In genomic region chr14:23399136-23399535, GRCh38 we compare ENCODE assay signal across 30 cellular contexts. TPM values are rescaled to one million over a fixed set of nuclear protein-coding genes. Genes with fewer than 3 reads are reported as not detected.
"Had no signal": no experiment of that assay in that cellular context is flagged by ENCODE, and none has a peak within 500 bp of the region (broad histone marks: within the 10 kb centered on the region; RNA-seq: fewer than 3 reads in every experiment).

No MANE protein-coding gene starts in this region.

- H3K27me3 ChIP-seq: ascending aorta, Peyer's patch had no signal

- H3K9me3 ChIP-seq: ascending aorta, Peyer's patch had no signal

- H3K36me3 Mint-ChIP-seq: activated CD8-positive, alpha-beta memory T cell treated with anti-CD3 and anti-CD28 coated beads, Interleukin-2, amount 10 ng/mL, durations not matched to agents 7 days and 5 days; activated naive CD4-positive, alpha-beta T cell treated with anti-CD3 and anti-CD28 coated beads, Interleukin-2, amount 10 ng/mL, durations not matched to agents 7 days and 5 days; activated naive CD8-positive, alpha-beta T cell had no signal

- H3K27me3 Mint-ChIP-seq: activated CD4-positive, alpha-beta memory T cell treated with anti-CD3 and anti-CD28 coated beads, Interleukin-2, amount 10 ng/mL, durations not matched to agents 7 days and 5 days had no signal

- ATAC-seq: activated CD8-positive, alpha-beta memory T cell treated with anti-CD3 and anti-CD28 coated beads, Interleukin-2, amount 10 ng/mL, durations not matched to agents 7 days and 5 days; activated naive CD8-positive, alpha-beta T cell treated with anti-CD3 and anti-CD28 coated beads, Interleukin-2, amount 50 U/mL, for 24 hours; PC-3 had no signal

- H3K4me1 ChIP-seq: ascending aorta, Peyer's patch had no signal

- H3K4me3 Mint-ChIP-seq: activated CD4-positive, alpha-beta memory T cell treated with anti-CD3 and anti-CD28 coated beads, Interleukin-2, amount 10 ng/mL, durations not matched to agents 7 days and 5 days; activated CD8-positive, alpha-beta memory T cell treated with anti-CD3 and anti-CD28 coated beads, Interleukin-2, amount 10 ng/mL, durations not matched to agents 7 days and 5 days; activated naive CD4-positive, alpha-beta T cell treated with anti-CD3 and anti-CD28 coated beads, Interleukin-2, amount 10 ng/mL, durations not matched to agents 7 days and 5 days; activated naive CD8-positive, alpha-beta T cell; activated naive CD8-positive, alpha-beta T cell treated with anti-CD3 and anti-CD28 coated beads, Interleukin-2, amount 50 U/mL, for 24 hours had no signal

- DNase-seq: activated CD4-positive, alpha-beta memory T cell treated with anti-CD3 and anti-CD28 coated beads, Interleukin-2, amount 10 ng/mL, durations not matched to agents 7 days and 5 days; activated CD4-positive, alpha-beta T cell treated with anti-CD3 and anti-CD28 coated beads for 1 hour; activated CD4-positive, alpha-beta T cell treated with anti-CD3 and anti-CD28 coated beads for 48 hours; activated CD4-positive, CD25-positive, alpha-beta regulatory T cell; activated CD8-positive, alpha-beta memory T cell treated with anti-CD3 and anti-CD28 coated beads for 24 hours; activated CD8-positive, alpha-beta memory T cell treated with anti-CD3 and anti-CD28 coated beads, Interleukin-2, amount 10 ng/mL, durations not matched to agents 7 days and 5 days; activated CD8-positive, alpha-beta memory T cell treated with anti-CD3 and anti-CD28 coated beads, Interleukin-2, amount 50 U/mL, for 48 hours; activated effector memory CD4-positive, alpha-beta T cell treated with Interleukin-2 at 50 U/mL for 16 hours; activated naive CD4-positive, alpha-beta T cell treated with anti-CD3 and anti-CD28 coated beads, Interleukin-2, amount 10 ng/mL, durations not matched to agents 7 days and 5 days; activated naive CD8-positive, alpha-beta T cell treated with anti-CD3 and anti-CD28 coated beads, Interleukin-2, amount 50 U/mL, for 24 hours; activated T-cell treated with anti-CD3 and anti-CD28 coated beads, Interleukin-2, amount 50 U/mL, for 48 hours; caudate nucleus; cerebellar nuclear complex; NCI-H1105; NCI-H1417 treated with DMSO at 0.1 percent for 48 hours; NCI-H187 treated with DMSO at 0.1 percent for 48 hours; NCI-H524 treated with DMSO at 0.1 percent for 48 hours; NK-92 treated with Interleukin-12 subunit alpha and Interleukin-12 subunit beta, amount 100 ng/mL, for 24 hours; PC-3; Peyer's patch; RPMI8226; SW 1271; T1000; WERI-Rb-1 had no signal

- H3K27ac Mint-ChIP-seq: activated CD4-positive, alpha-beta memory T cell treated with anti-CD3 and anti-CD28 coated beads, Interleukin-2, amount 10 ng/mL, durations not matched to agents 7 days and 5 days; activated CD8-positive, alpha-beta memory T cell treated with anti-CD3 and anti-CD28 coated beads, Interleukin-2, amount 10 ng/mL, durations not matched to agents 7 days and 5 days; activated naive CD4-positive, alpha-beta T cell treated with anti-CD3 and anti-CD28 coated beads, Interleukin-2, amount 10 ng/mL, durations not matched to agents 7 days and 5 days; activated naive CD8-positive, alpha-beta T cell; activated naive CD8-positive, alpha-beta T cell treated with anti-CD3 and anti-CD28 coated beads, Interleukin-2, amount 50 U/mL, for 24 hours had no signal

- H3K4me1 Mint-ChIP-seq: activated CD4-positive, alpha-beta memory T cell treated with anti-CD3 and anti-CD28 coated beads, Interleukin-2, amount 10 ng/mL, durations not matched to agents 7 days and 5 days; activated CD8-positive, alpha-beta memory T cell treated with anti-CD3 and anti-CD28 coated beads, Interleukin-2, amount 10 ng/mL, durations not matched to agents 7 days and 5 days; activated naive CD4-positive, alpha-beta T cell treated with anti-CD3 and anti-CD28 coated beads, Interleukin-2, amount 10 ng/mL, durations not matched to agents 7 days and 5 days; activated naive CD8-positive, alpha-beta T cell treated with anti-CD3 and anti-CD28 coated beads, Interleukin-2, amount 50 U/mL, for 24 hours had no signal

- H3K9me3 Mint-ChIP-seq: activated CD4-positive, alpha-beta memory T cell treated with anti-CD3 and anti-CD28 coated beads, Interleukin-2, amount 10 ng/mL, durations not matched to agents 7 days and 5 days; activated naive CD4-positive, alpha-beta T cell treated with anti-CD3 and anti-CD28 coated beads, Interleukin-2, amount 10 ng/mL, durations not matched to agents 7 days and 5 days; activated naive CD8-positive, alpha-beta T cell treated with anti-CD3 and anti-CD28 coated beads, Interleukin-2, amount 50 U/mL, for 24 hours had no signal

- H3K36me3 ChIP-seq: ascending aorta, Peyer's patch, WERI-Rb-1 had no signal

- H3K4me3 ChIP-seq: ascending aorta, Peyer's patch had no signal

- H3K27ac ChIP-seq: ascending aorta, Peyer's patch, WERI-Rb-1 had no signal

RNA-seq across cellular contexts. Expression of gene MYH6, which starts 8.9 kb away (rescaled TPM):
- total RNA-seq: ascending aorta; MCF 10A; NCI-H460; PC-3; Peyer's patch; T-helper 2 cell treated with Interferon-gamma antibody and Interleukin-4, amounts not matched to agents 100 ng/mL and 5 ng/mL, for 36 hours had no signal

RNA-seq across cellular contexts. Expression of gene CMTM5, which starts 22.3 kb away (rescaled TPM):
- total RNA-seq: activated CD4-positive, alpha-beta memory T cell treated with anti-CD3 and anti-CD28 coated beads, Interleukin-2, amount 10 ng/mL, durations not matched to agents 7 days and 5 days; activated CD8-positive, alpha-beta memory T cell treated with anti-CD3 and anti-CD28 coated beads, Interleukin-2, amount 10 ng/mL, durations not matched to agents 7 days and 5 days; MCF 10A; NCI-H460; PC-3; Peyer's patch; T-helper 1 cell treated with Interleukin-12 subunit alpha and Interleukin-12 subunit beta and Interleukin-4 antibody, amounts not matched to agents 30 ng/mL and 1 ng/mL, for 36 hours; T-helper 2 cell treated with Interferon-gamma antibody and Interleukin-4, amounts not matched to agents 100 ng/mL and 5 ng/mL, for 36 hours had no signal

RNA-seq across cellular contexts. Expression of gene IL25, which starts 26.5 kb away (rescaled TPM):
- total RNA-seq: activated CD4-positive, alpha-beta memory T cell treated with anti-CD3 and anti-CD28 coated beads, Interleukin-2, amount 10 ng/mL, durations not matched to agents 7 days and 5 days; activated CD8-positive, alpha-beta memory T cell treated with anti-CD3 and anti-CD28 coated beads, Interleukin-2, amount 10 ng/mL, durations not matched to agents 7 days and 5 days; ascending aorta; MCF 10A; NCI-H460; PC-3; Peyer's patch; T-helper 1 cell treated with Interleukin-12 subunit alpha and Interleukin-12 subunit beta and Interleukin-4 antibody, amounts not matched to agents 30 ng/mL and 1 ng/mL, for 36 hours; T-helper 2 cell treated with Interferon-gamma antibody and Interleukin-4, amounts not matched to agents 100 ng/mL and 5 ng/mL, for 36 hours had no signal

RNA-seq across cellular contexts. Expression of gene EFS, which starts 34.2 kb away (rescaled TPM):
- total RNA-seq: activated CD4-positive, alpha-beta memory T cell treated with anti-CD3 and anti-CD28 coated beads, Interleukin-2, amount 10 ng/mL, durations not matched to agents 7 days and 5 days; activated CD8-positive, alpha-beta memory T cell treated with anti-CD3 and anti-CD28 coated beads, Interleukin-2, amount 10 ng/mL, durations not matched to agents 7 days and 5 days; MCF 10A; T-helper 1 cell treated with Interleukin-12 subunit alpha and Interleukin-12 subunit beta and Interleukin-4 antibody, amounts not matched to agents 30 ng/mL and 1 ng/mL, for 36 hours; T-helper 2 cell treated with Interferon-gamma antibody and Interleukin-4, amounts not matched to agents 100 ng/mL and 5 ng/mL, for 36 hours had no signal

RNA-seq across cellular contexts. Expression of gene MYH7, which starts 36.3 kb away (rescaled TPM):
- total RNA-seq: ascending aorta; MCF 10A; NCI-H460; PC-3; T-helper 2 cell treated with Interferon-gamma antibody and Interleukin-4, amounts not matched to agents 100 ng/mL and 5 ng/mL, for 36 hours had no signal
